In genomic region chr22:31046591-31047226, GRCh38 we compare ENCODE assay signal across 12 cellular contexts. TPM values are rescaled to one million over a fixed set of nuclear protein-coding genes. Genes with fewer than 3 reads are reported as not detected.
DNase-seq lines count a peak whose midpoint lies in the region; ATAC-seq and TF ChIP-seq lines count a peak whose summit lies in the region.
"Had no signal": no experiment of that assay in that cellular context is flagged by ENCODE, and none has a peak within 500 bp of the region (broad histone marks: within the 10 kb centered on the region; RNA-seq: fewer than 3 reads in every experiment).

No MANE protein-coding gene starts in this region.

- TF ChIP-seq EP300 in sigmoid colon (IDR thresholded peaks at IDR 0.05) = no peak

- no peaks in the 10 kb centered on the region for H3K36me3 ChIP-seq in sigmoid colon

- intact Hi-C loops in left colon (cut with DNase I, micrococcal nuclease) = no loop called here
- intact Hi-C loops in sigmoid colon (cut with DNase I) = no loop called here

- ATAC-seq in left colon = no peak

- H3K4me1 ChIP-seq in sigmoid colon = peaks cover 0 to 34% (median 31%) of the 10 kb centered on the region in 4 donors

- 73 to 79% methylated on average over 10 of the region's 10 CpGs for WGBS in sigmoid colon, 2 donors

- no peaks in the 10 kb centered on the region for H3K9me3 ChIP-seq in sigmoid colon

- H3K27ac ChIP-seq in cingulate gyrus (ENCODE audit: low read depth, low read length) (peak overlapping the region; percentile 63), sigmoid colon (peak overlapping the region; percentile 13 to 92 (median 68))

- no peak for TF ChIP-seq POLR2A in sigmoid colon (IDR thresholded peaks at IDR 0.05)

- DNase-seq in NCI-H1092 (lab: John Stamatoyannopoulos, UW) (peak; percentile 41), left colon (peak; percentile 8 to 36), sigmoid colon (peak; percentile 86), GM19240 (ENCODE audit: insufficient read length, low spot score) (no peak), NCI-H2171 (lab: John Stamatoyannopoulos, UW) (no peak)
- DNase-seq in stimulated activated CD4-positive, alpha-beta T cell treated with anti-CD3 and anti-CD28 coated beads, Interleukin-12 subunit alpha, Interleukin-12 subunit beta, amount 100 ng/mL, for 4 hours = no peak
- no peak for DNase-seq in activated CD4-positive, alpha-beta T cell treated with anti-CD3 and anti-CD28 coated beads, Interleukin-2, amount 50 U/mL, for 1 hour
- DNase-seq: activated T-cell treated with anti-CD3 and anti-CD28 coated beads, Interleukin-2, amount 50 U/mL, for 24 hours; DMS79 treated with DMSO at 0.1 percent for 48 hours; NCI-H1105; stimulated activated naive CD4-positive, alpha-beta T cell treated with Interleukin-2 at 50 U/mL for 16 hours had no signal

- no peak for TF ChIP-seq CTCF in sigmoid colon (IDR thresholded peaks at IDR 0.05)

- H3K27me3 ChIP-seq in sigmoid colon = no peaks in the 10 kb centered on the region

- no peak overlapping the region for H3K4me3 ChIP-seq in sigmoid colon

RNA-seq across cellular contexts. Expression of gene SMTN, which starts 34.4 kb away (rescaled TPM):
- total RNA-seq in left colon (100 to 1,000 TPM in 1 of 2 donors, 10 to 100 TPM in 1; 62.6 to 141 TPM), sigmoid colon (1,000 to 10,000 TPM in 3 of 4 donors, 100 to 1,000 TPM in 1; 987 to 1,789 (median 1,228) TPM)
- 100 to 1,000 TPM in 1 of 3 donors, 10 to 100 TPM in 2; 23.8 to 103 (median 29.4) TPM for polyA plus RNA-seq in sigmoid colon

Comparison
In these comparisons a context has a peak if more than half of its experiments do, and no peak if none do; other contexts are left out.
1. DNase-seq: peak in NCI-H1092 (single experiment), left colon (2 of 2) and sigmoid colon (single experiment); none in stimulated activated CD4-positive, alpha-beta T cell treated with anti-CD3 and anti-CD28 coated beads, Interleukin-12 subunit alpha, Interleukin-12 subunit beta, amount 100 ng/mL, for 4 hours (single experiment), GM19240 (single experiment), activated CD4-positive, alpha-beta T cell treated with anti-CD3 and anti-CD28 coated beads, Interleukin-2, amount 50 U/mL, for 1 hour (single experiment) and NCI-H2171 (single experiment).
2. RNA of gene SMTN, which starts 34.4 kb away (total RNA-seq): 987 to 1,789 TPM in sigmoid colon; 62.6 to 141 TPM in left colon; every median in the first group is over 4 times any median in the second.